ENCODE assay signal across 20 cellular contexts in the genomic region with DNA sequence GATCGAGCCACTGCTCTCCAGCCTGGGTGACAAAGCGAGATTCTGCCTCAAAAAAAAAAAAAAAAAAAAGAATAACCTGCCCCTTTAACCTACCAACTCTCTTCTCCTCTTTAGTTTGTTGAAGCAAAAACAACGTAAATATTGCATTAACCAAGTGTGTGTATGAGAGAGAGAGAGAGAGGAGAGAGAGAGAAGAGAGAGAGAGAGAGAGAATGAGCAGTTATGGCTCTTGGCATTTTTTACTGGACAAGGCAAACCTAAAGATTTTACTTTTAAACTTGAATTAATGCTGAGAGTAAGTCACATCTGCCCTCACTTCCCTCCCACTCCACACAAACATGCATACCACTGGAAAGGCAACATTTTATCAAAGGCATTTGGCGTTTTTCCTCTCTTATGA. TPM values are rescaled to one million over a fixed set of nuclear protein-coding genes. Genes with fewer than 3 reads are reported as not detected.
A peak's percentile ranks its signal among the peaks of the same experiment; 100 is the strongest.
DNase-seq lines count a peak whose midpoint lies in the region; ATAC-seq and TF ChIP-seq lines count a peak whose summit lies in the region.
"Had no signal": no experiment of that assay in that cellular context is flagged by ENCODE, and none has a peak within 500 bp of the region (broad histone marks: within the 10 kb centered on the region; RNA-seq: fewer than 3 reads in every experiment).

No MANE protein-coding gene starts in this region.

- POLR2A ChIA-PET in T-cell (lab: Charles Lee), result interaction anchor here in 1 of 2 donors (0.6 to 1.2 kb wide), 4 partner anchors 10 to 194 kb away, joined by 3 to 7 read pairs (median 4); no protein-coding TSS in a partner anchor

- peaks cover 0 to 37% (median 14%) of the 10 kb centered on the region in 9 donors for H3K4me1 ChIP-seq in heart right ventricle

- intact Hi-C loops in activated CD4-positive, alpha-beta T cell treated with anti-CD3 and anti-CD28 coated beads, Interleukin-2, amount 10 ng/mL, durations not matched to agents 24 days and 14 days (cut with micrococcal nuclease), result loop anchor here (5.0 to 10.0 kb wide), 4 partner anchors 68 to 565 kb away; a partner anchor contains a TSS
- intact Hi-C loops in heart right ventricle (cut with DNase I), result loop anchor here in 5 of 10 donors (5.0 to 10.0 kb wide), 6 partner anchors 55 to 292 kb away; a partner anchor contains a TSS

- peak overlapping the region; percentile 66 for H3K27ac Mint-ChIP-seq in activated CD4-positive, alpha-beta T cell treated with anti-CD3 and anti-CD28 coated beads, Interleukin-2, amount 10 ng/mL, durations not matched to agents 24 days and 14 days
- H3K27ac Mint-ChIP-seq in T-cell (peak overlapping the region; percentile 99), osteocyte (ENCODE audit: unreplicated experiment) (no peak overlapping the region)
- H3K27ac Mint-ChIP-seq in effector memory CD8-positive, alpha-beta T cell, result peak overlapping the region; percentile 99 to 100
- H3K27ac Mint-ChIP-seq: endodermal cell had no signal

- CTCF ChIA-PET in T-cell (lab: Charles Lee), result interaction anchor here (0.6 to 1.8 kb wide), 7 partner anchors 11 to 372 kb away, joined by 3 to 8 read pairs (median 4); no protein-coding TSS in a partner anchor

- peak overlapping the region; percentile 93 for H3K4me3 Mint-ChIP-seq in activated CD4-positive, alpha-beta T cell treated with anti-CD3 and anti-CD28 coated beads, Interleukin-2, amount 10 ng/mL, durations not matched to agents 24 days and 14 days
- H3K4me3 Mint-ChIP-seq in T-cell (peak overlapping the region; percentile 97 to 100 (median 99)), osteocyte (ENCODE audit: unreplicated experiment) (peak overlapping the region; percentile 54)
- H3K4me3 Mint-ChIP-seq in effector memory CD8-positive, alpha-beta T cell, result peak overlapping the region; percentile 95 to 100
- H3K4me3 Mint-ChIP-seq: endodermal cell had no signal

- H3K36me3 Mint-ChIP-seq in activated CD4-positive, alpha-beta T cell treated with anti-CD3 and anti-CD28 coated beads, Interleukin-2, amount 10 ng/mL, durations not matched to agents 24 days and 14 days (ENCODE audit: low read depth), result peaks cover 24% of the 10 kb centered on the region
- H3K36me3 Mint-ChIP-seq in T-cell (peaks cover 24% of the 10 kb centered on the region), osteocyte (ENCODE audit: unreplicated experiment) (no peaks in the 10 kb centered on the region)
- peaks cover 44% of the 10 kb centered on the region for H3K36me3 Mint-ChIP-seq in effector memory CD8-positive, alpha-beta T cell (ENCODE audit: insufficient read depth)

- H3K27me3 ChIP-seq in heart right ventricle, result no peaks in the 10 kb centered on the region
- H3K27me3 ChIP-seq: sigmoid colon had no signal

- H3K4me3 ChIP-seq in heart right ventricle, result peak overlapping the region in 1 of 10 donors; percentile 95
- H3K4me3 ChIP-seq: lower lobe of right lung, sigmoid colon had no signal

- H3K27me3 Mint-ChIP-seq in activated CD4-positive, alpha-beta T cell treated with anti-CD3 and anti-CD28 coated beads, Interleukin-2, amount 10 ng/mL, durations not matched to agents 24 days and 14 days, result no peaks in the 10 kb centered on the region
- no peaks in the 10 kb centered on the region for H3K27me3 Mint-ChIP-seq in T-cell
- H3K27me3 Mint-ChIP-seq in effector memory CD8-positive, alpha-beta T cell, result no peaks in the 10 kb centered on the region
- H3K27me3 Mint-ChIP-seq in osteocyte (ENCODE audit: unreplicated experiment), result peaks cover 7% of the 10 kb centered on the region

- TF ChIP-seq CTCF in osteocyte (IDR thresholded peaks at IDR 0.05), result no peak
- TF ChIP-seq CTCF in heart right ventricle (IDR thresholded peaks at IDR 0.05), result no peak

- ATAC-seq in T-cell (replicated peaks in 1 of 4) (no peak), HG03039 (IDR thresholded peaks at IDR 0.05; ENCODE audit: unreplicated experiment) (no peak), heart right ventricle (no peak)
- ATAC-seq in effector memory CD8-positive, alpha-beta T cell (replicated peaks), result no peak
- ATAC-seq: lower lobe of right lung had no signal

- 87 to 89% methylated on average over 4 of the region's 4 CpGs for whole genome bisulfite sequencing in heart right ventricle, 2 donors

- no peaks in the 10 kb centered on the region for H3K9me3 ChIP-seq in heart right ventricle
- H3K9me3 ChIP-seq: lower lobe of right lung, sigmoid colon had no signal

- peaks cover 74% of the 10 kb centered on the region for H3K4me1 Mint-ChIP-seq in activated CD4-positive, alpha-beta T cell treated with anti-CD3 and anti-CD28 coated beads, Interleukin-2, amount 10 ng/mL, durations not matched to agents 24 days and 14 days
- H3K4me1 Mint-ChIP-seq in T-cell, result peaks cover 58 to 68% (median 61%) of the 10 kb centered on the region in 3 donors
- H3K4me1 Mint-ChIP-seq in effector memory CD8-positive, alpha-beta T cell (ENCODE audit: low read depth in 2 of 2), result peaks cover 66 to 73% of the 10 kb centered on the region in 2 donors
- H3K4me1 Mint-ChIP-seq in osteocyte (ENCODE audit: unreplicated experiment), result peaks cover 23% of the 10 kb centered on the region

- no peaks in the 10 kb centered on the region for H3K36me3 ChIP-seq in heart right ventricle
- H3K36me3 ChIP-seq: lower lobe of right lung, sigmoid colon had no signal

- DNase-seq in activated CD4-positive, alpha-beta T cell treated with anti-CD3 and anti-CD28 coated beads, Interleukin-2, amount 10 ng/mL, durations not matched to agents 24 days and 14 days, result no peak
- no peak for DNase-seq in activated CD4-positive, alpha-beta T cell treated with anti-CD3 and anti-CD28 coated beads for 4 hours
- DNase-seq in T-cell, result no peak
- no peak for DNase-seq in effector memory CD8-positive, alpha-beta T cell
- DNase-seq in osteocyte (ENCODE audit: extremely low spot score, unreplicated experiment), result no peak
- no peak for DNase-seq in stimulated activated CD8-positive, alpha-beta memory T cell treated with anti-CD3 and anti-CD28 coated beads, Interleukin-4, amount 100 ng/mL, for 48 hours
- DNase-seq in heart right ventricle, result no peak
- DNase-seq: activated CD4-positive, alpha-beta T cell treated with anti-CD3 and anti-CD28 coated beads, Interleukin-2, amount 50 U/mL, for 48 hours; cerebellar nuclear complex; endodermal cell; lower lobe of right lung; NCI-H1694; Right ventricle myocardium superior; sigmoid colon; stimulated activated CD4-positive, alpha-beta T cell treated with anti-CD3 and anti-CD28 coated beads, Interleukin-2, amount 100 ng/mL, for 48 hours; T-helper 9 cell had no signal

- peak overlapping the region in 1 of 10 donors; percentile 99 for H3K27ac ChIP-seq in heart right ventricle
- H3K27ac ChIP-seq: lower lobe of right lung, sigmoid colon had no signal

- peaks cover 11% of the 10 kb centered on the region for H3K9me3 Mint-ChIP-seq in activated CD4-positive, alpha-beta T cell treated with anti-CD3 and anti-CD28 coated beads, Interleukin-2, amount 10 ng/mL, durations not matched to agents 24 days and 14 days
- H3K9me3 Mint-ChIP-seq in T-cell (no peaks in the 10 kb centered on the region), osteocyte (ENCODE audit: unreplicated experiment) (peaks cover 3% of the 10 kb centered on the region)
- H3K9me3 Mint-ChIP-seq in effector memory CD8-positive, alpha-beta T cell, result no peaks in the 10 kb centered on the region
- H3K9me3 Mint-ChIP-seq: endodermal cell had no signal

RNA-seq across cellular contexts. Expression of a gene that starts 3.0 kb away (rescaled TPM):
- 6.9 and 8.9 TPM in 2 replicates for total RNA-seq in activated CD4-positive, alpha-beta T cell treated with anti-CD3 and anti-CD28 coated beads, Interleukin-2, amount 10 ng/mL, durations not matched to agents 24 days and 14 days
- 100 to 1,000 TPM; 132 to 195 (median 164) TPM for total RNA-seq in T-cell
- 79.0 and 82.4 TPM in 2 replicates for total RNA-seq in osteocyte
- total RNA-seq in heart right ventricle, result 10 to 100 TPM; 11.0 to 29.8 (median 15.9) TPM
- polyA plus RNA-seq in heart right ventricle, result 1 to 10 TPM; 2.5 to 5.4 TPM

RNA-seq across cellular contexts. Expression of a gene that starts 45.6 kb away (rescaled TPM):
- 0.09 TPM in 1 of 2 replicates, not detected in the other for total RNA-seq in activated CD4-positive, alpha-beta T cell treated with anti-CD3 and anti-CD28 coated beads, Interleukin-2, amount 10 ng/mL, durations not matched to agents 24 days and 14 days
- total RNA-seq in T-cell (not detected), osteocyte (not detected in 2 replicates), heart right ventricle (not detected)
- polyA plus RNA-seq in heart right ventricle, result not detected
- total RNA-seq: endodermal cell, H4, lower lobe of right lung, NCI-H460, Right ventricle myocardium superior, sigmoid colon had no signal
- polyA plus RNA-seq: adipose tissue, sigmoid colon had no signal
